1 cellular context compared by ENCODE assay signal in genomic region chr17:1588781-1589585, GRCh38.
TF ChIP-seq lines count a peak whose summit lies in the region.

No MANE protein-coding gene starts in this region.

TF ChIP-seq in GM23338, 12 proteins besides CTCF, POLR2A, EP300 and RAD21 (continued from another document):
- TF ChIP-seq ZNF462 (CRISPR knock-in tag; IDR thresholded peaks at IDR 0.05) (no peak), POLR2AphosphoS5 (IDR thresholded peaks at IDR 0.05; ENCODE audit: low read depth) (no peak), ZNF114 (CRISPR knock-in tag; IDR thresholded peaks at IDR 0.05) (no peak), ZNF331 (CRISPR knock-in tag; IDR thresholded peaks at IDR 0.05; ENCODE audit: low read depth) (no peak), STAT1 (IDR thresholded peaks at IDR 0.05; ENCODE audit: unreplicated experiment) (no peak), REST (IDR thresholded peaks at IDR 0.05; ENCODE audit: unreplicated experiment) (no peak), CREB1 (CRISPR knock-in tag; IDR thresholded peaks at IDR 0.05; ENCODE audit: low read depth) (no peak), NANOG (IDR thresholded peaks at IDR 0.05; ENCODE audit: borderline replicate concordance) (no peak)
